In genomic region chrX:41382699-41383645, GRCh38 we compare ENCODE assay signal across 8 cellular contexts. TPM values are rescaled to one million over a fixed set of nuclear protein-coding genes. Genes with fewer than 3 reads are reported as not detected.
DNase-seq lines count a peak whose midpoint lies in the region; ATAC-seq and TF ChIP-seq lines count a peak whose summit lies in the region.

No MANE protein-coding gene starts in this region.

- CTCF ChIA-PET in Panc1 (lab: Charles Lee) = interaction anchor here (0.6 kb wide), 1 partner anchor 30 kb away, joined by 3 read pairs; no protein-coding TSS in a partner anchor

- H3K9me2 ChIP-seq in GM23338 (ENCODE audit: insufficient read depth) = no peaks in the 10 kb centered on the region

- H3K4me2 ChIP-seq in GM23338 = no peak overlapping the region

- TF ChIP-seq CTCF in GM23338 (conservative IDR thresholded peaks at IDR 0.05; ENCODE audit: low read depth in 2 of 2) = no peak
- TF ChIP-seq CTCF in Panc1 (IDR thresholded peaks at IDR 0.05) = no peak
- TF ChIP-seq CTCF in colonic mucosa (IDR thresholded peaks at IDR 0.05) = no peak

- H3K36me3 Mint-ChIP-seq in GM23338 (ENCODE audit: low read depth) = no peaks in the 10 kb centered on the region

- BruUV-seq in Panc1 (replicated peaks; lab: Mats Ljungman, UMichigan) = no TSS peak

- H2AFZ ChIP-seq in GM23338 = peak overlapping the region; percentile 43; the same call in 1 of the 2 replicates

- H3K9me3 ChIP-seq in Panc1 (ENCODE audit: control insufficient read depth, insufficient read depth, low read depth, low read length) = no peaks in the 10 kb centered on the region
- no peaks in the 10 kb centered on the region for H3K9me3 ChIP-seq in colonic mucosa

- H3K27me3 Mint-ChIP-seq in GM23338 (ENCODE audit: insufficient read depth, low read depth, poor library complexity) = peaks cover 4% of the 10 kb centered on the region

- peak overlapping the region; percentile 36; the same call in 1 of the 2 replicates for H3K27ac Mint-ChIP-seq in GM23338

- peaks cover 23% of the 10 kb centered on the region for H3K4me1 Mint-ChIP-seq in GM23338

- H3K36me3 ChIP-seq in GM23338 (ENCODE audit: insufficient read depth) = no peaks in the 10 kb centered on the region
- no peaks in the 10 kb centered on the region for H3K36me3 ChIP-seq in Panc1 (ENCODE audit: control insufficient read depth, insufficient read depth, low read length)
- H3K36me3 ChIP-seq in colonic mucosa = no peaks in the 10 kb centered on the region

- H3K4me3 Mint-ChIP-seq in GM23338 = no peak overlapping the region

- H3K9me3 Mint-ChIP-seq in GM23338 = peaks cover 7% of the 10 kb centered on the region; the same call in 1 of the 3 replicates

- no peak overlapping the region for H3K4me3 ChIP-seq in GM23338
- H3K4me3 ChIP-seq in Panc1 (ENCODE audit: low read depth in 2 of 2, low read length in 2 of 2) = no peak overlapping the region
- H3K4me3 ChIP-seq in colonic mucosa = no peak overlapping the region

- POLR2A ChIA-PET in Panc1 (lab: Charles Lee) = interaction anchor here (0.6 to 1.0 kb wide), 3 partner anchors 45 to 1297 kb away, joined by 5 to 11 read pairs (median 8); no protein-coding TSS in a partner anchor

- intact Hi-C loops in Panc1 (cut with micrococcal nuclease; ENCODE audit: unreplicated experiment) = no loop called here
- intact Hi-C loops in colonic mucosa (cut with DNase I) = no loop called here

- peak; percentile 11 for DNase-seq in GM23338 (ENCODE audit: low spot score)
- no peak for DNase-seq in Panc1 (ENCODE audit: low read depth, low spot score)
- DNase-seq in colonic mucosa = peak; percentile 57
- peak; percentile 28 for DNase-seq in renal cortical epithelial cell (ENCODE audit: low read depth)
- no peak for DNase-seq in germinal center (ENCODE audit: low spot score)
- no peak for DNase-seq in NCI-H1694 (lab: John Stamatoyannopoulos, UW)

- peak overlapping the region in 1 of 2 donors; percentile 70 for H3K9ac ChIP-seq in colonic mucosa (ENCODE audit: low read depth in 2 of 2, low read length in 2 of 2)

- no peak for ATAC-seq in GM23338
- no peak for ATAC-seq in Panc1
- ATAC-seq in HG02885 (IDR thresholded peaks at IDR 0.05; ENCODE audit: poor library complexity, unreplicated experiment) = no peak
- no peak for ATAC-seq in HG02840 (IDR thresholded peaks at IDR 0.05; ENCODE audit: low FRiP score, unreplicated experiment)

- no peaks in the 10 kb centered on the region for H4K20me1 ChIP-seq in GM23338 (replicated peaks; ENCODE audit: insufficient read depth)

- in situ Hi-C loops in Panc1 (cut with HindIII; ENCODE audit: low pct_unique_long_range_greater_than_20kb, low sequenced_read_pairs) = no loop called here

- H3K27me3 ChIP-seq in GM23338 (ENCODE audit: insufficient read depth) = no peaks in the 10 kb centered on the region
- no peaks in the 10 kb centered on the region for H3K27me3 ChIP-seq in Panc1 (ENCODE audit: control insufficient read depth, insufficient read depth, low read length)
- H3K27me3 ChIP-seq in colonic mucosa = no peaks in the 10 kb centered on the region

- H3F3A ChIP-seq in GM23338 (replicated peaks; ENCODE audit: low read depth) = 0 out of 2 replicates have a peak, but pooled peaks cover 4% of the 10 kb centered on the region

- H3K79me2 ChIP-seq in GM23338 (replicated peaks; ENCODE audit: insufficient read depth) = no peaks in the 10 kb centered on the region

- H3K4me1 ChIP-seq in GM23338 (ENCODE audit: insufficient read depth) = peaks cover 6% of the 10 kb centered on the region; the same call in 1 of the 2 replicates
- H3K4me1 ChIP-seq in Panc1 (ENCODE audit: control insufficient read depth, insufficient read depth, low read length) = peaks cover 4% of the 10 kb centered on the region
- no peaks in the 10 kb centered on the region for H3K4me1 ChIP-seq in colonic mucosa

- no peak overlapping the region for H3K27ac ChIP-seq in GM23338 (ENCODE audit: low read depth)
- peak overlapping the region; percentile 69 for H3K27ac ChIP-seq in Panc1 (ENCODE audit: low read length)
- H3K27ac ChIP-seq in colonic mucosa = peak overlapping the region; percentile 76

TF ChIP-seq in GM23338, 12 proteins besides CTCF, POLR2A, EP300 and RAD21 (continues in another document):
- TF ChIP-seq REST (IDR thresholded peaks at IDR 0.05; ENCODE audit: unreplicated experiment) = no peak
- TF ChIP-seq EZH2 (IDR thresholded peaks at IDR 0.05; ENCODE audit: low read depth, unreplicated experiment) = no peak
- TF ChIP-seq STAT1 (IDR thresholded peaks at IDR 0.05; ENCODE audit: unreplicated experiment) = no peak
- no peak for TF ChIP-seq EZH2phosphoT487 (IDR thresholded peaks at IDR 0.05; ENCODE audit: unreplicated experiment)

RNA-seq across cellular contexts. Expression of gene DDX3X, which starts 49.0 kb away (rescaled TPM):
- total RNA-seq in GM23338 (2014; rRNA removed; shearing (Covaris generic)) = 239 and 272 TPM in 2 replicates
- 55.6 and 68.1 TPM in 2 replicates for polyA plus RNA-seq in GM23338 (2016; fragmentation: Nextera tagmentation; extraction: Ambion mirVana)
- 266 TPM for total RNA-seq in Panc1 (2021; ENCODE audit: unreplicated experiment)
- 110 TPM for polyA plus RNA-seq in Panc1 (2012; ENCODE audit: insufficient read length)
- 100 to 1,000 TPM; 192 to 318 TPM for total RNA-seq in colonic mucosa
- total RNA-seq in renal cortical epithelial cell = 212 and 595 TPM in 2 replicates

Comparison
In these comparisons a context has a peak if more than half of its experiments do, and no peak if none do; other contexts are left out.
1. DNase-seq: peak in GM23338 (single experiment), colonic mucosa (single experiment) and renal cortical epithelial cell (single experiment); none in Panc1 (single experiment), germinal center (single experiment) and NCI-H1694 (single experiment).